In genomic region chr2:67397143-67397986, GRCh38 we compare ENCODE assay signal across 1 cellular context.
TF ChIP-seq lines count a peak whose summit lies in the region.

Gene ETAA1 (plus strand): TSS chr2:67397333. CDS start chr2:67397449, 116 bp downstream.

TF ChIP-seq in HEK293, 187 proteins besides CTCF, POLR2A, EP300 and RAD21 (continued from another document):
- peak; percentile 84 for TF ChIP-seq ZNF335 (tag by site-specific recombination; conservative IDR thresholded peaks at IDR 0.05)
- no peak for TF ChIP-seq ZNF239 (tag by site-specific recombination; IDR thresholded peaks at IDR 0.05)
- peak; percentile 44; the same call in 1 of the 2 replicates for TF ChIP-seq ZBTB20 (tag by site-specific recombination; IDR thresholded peaks at IDR 0.05)
- TF ChIP-seq ZSCAN5A (tag by site-specific recombination; IDR thresholded peaks at IDR 0.05): no peak
- TF ChIP-seq ZNF174 (tag by site-specific recombination; IDR thresholded peaks at IDR 0.05): no peak
- TF ChIP-seq ZNF513 (tag by site-specific recombination; IDR thresholded peaks at IDR 0.05): no peak
- TF ChIP-seq ZNF510 (tag by site-specific recombination; IDR thresholded peaks at IDR 0.05; ENCODE audit: insufficient replicate concordance): no peak
- no peak for TF ChIP-seq ZNF423 (tag by site-specific recombination; IDR thresholded peaks at IDR 0.05)
- TF ChIP-seq ZNF624 (tag by site-specific recombination; IDR thresholded peaks at IDR 0.05): no peak
- TF ChIP-seq ZNF449 (tag by site-specific recombination; IDR thresholded peaks at IDR 0.05): 0 out of 2 replicates have a peak, but pooled peaks have one; percentile 31
- peak; percentile 70; the same call in 1 of the 2 replicates for TF ChIP-seq ZFP37 (tag by site-specific recombination; IDR thresholded peaks at IDR 0.05)
- TF ChIP-seq ZNF837 (tag by site-specific recombination; IDR thresholded peaks at IDR 0.05): no peak
- TF ChIP-seq ZNF629 (tag by site-specific recombination; IDR thresholded peaks at IDR 0.05): peak; percentile 38
- peak; percentile 74 for TF ChIP-seq ZBTB17 (tag by site-specific recombination; IDR thresholded peaks at IDR 0.05)
- peak; percentile 50; the same call in 1 of the 2 replicates for TF ChIP-seq ZNF501 (tag by site-specific recombination; IDR thresholded peaks at IDR 0.05)
- peak; percentile 72 for TF ChIP-seq PRDM10 (tag by site-specific recombination; IDR thresholded peaks at IDR 0.05)
- TF ChIP-seq ZNF791 (tag by site-specific recombination; IDR thresholded peaks at IDR 0.05): no peak
- peak; percentile 39; the same call in 1 of the 2 replicates for TF ChIP-seq KLF8 (tag by site-specific recombination; IDR thresholded peaks at IDR 0.05)
- peak; percentile 20; the same call in 1 of the 2 replicates for TF ChIP-seq ZSCAN30 (tag by site-specific recombination; IDR thresholded peaks at IDR 0.05)
- TF ChIP-seq ZNF518A (tag by site-specific recombination; conservative IDR thresholded peaks at IDR 0.05; ENCODE audit: low read depth): 0 out of 2 replicates have a peak, but pooled peaks have one; percentile 34
